16 cellular contexts compared by ENCODE assay signal in the genomic region with DNA sequence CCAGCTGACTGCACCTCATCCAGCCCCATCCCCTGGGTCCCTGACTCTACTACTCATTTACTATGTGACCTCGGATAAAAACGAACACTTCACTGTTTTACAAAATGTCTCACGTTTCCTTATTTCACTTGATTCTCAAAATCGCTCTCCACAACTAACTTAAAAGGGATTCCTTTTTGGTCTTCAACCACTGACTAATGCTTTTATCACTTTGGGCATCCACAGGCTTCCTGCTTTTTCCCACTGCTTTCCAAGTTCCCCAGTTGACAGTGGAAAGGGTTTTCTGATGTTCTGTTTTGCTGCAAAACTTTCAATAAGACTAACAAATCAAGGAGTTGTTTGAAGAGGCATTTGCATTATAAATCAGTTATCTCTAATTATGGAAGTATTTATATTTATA. TPM values are rescaled to one million over a fixed set of nuclear protein-coding genes. Genes with fewer than 3 reads are reported as not detected.
DNase-seq lines count a peak whose midpoint lies in the region; ATAC-seq and TF ChIP-seq lines count a peak whose summit lies in the region.
"Had no signal": no experiment of that assay in that cellular context is flagged by ENCODE, and none has a peak within 500 bp of the region (broad histone marks: within the 10 kb centered on the region; RNA-seq: fewer than 3 reads in every experiment).

No MANE protein-coding gene starts in this region.

- no peak overlapping the region for H3K56ac ChIP-seq in IMR-90 (ENCODE audit: extremely low read depth, insufficient read depth, low read length)

- intact Hi-C loops in IMR-90 (cut with micrococcal nuclease) (loop anchor here (1.0 to 5.0 kb wide), 2 partner anchors 24 to 54 kb away; partner anchors contain the start of gene EIF2AK3), vagina (cut with DNase I) (no loop called here)

- peak overlapping the region; percentile 62; the same call in 1 of the 2 replicates for H3K27ac ChIP-seq in IMR-90 (ENCODE audit: insufficient read depth, low read length)
- no peak overlapping the region for H3K27ac ChIP-seq in vagina
- H3K27ac ChIP-seq: epithelial cell of prostate, ovary had no signal

- TF ChIP-seq CTCF in AG10803 (conservative IDR thresholded peaks at IDR 0.05; ENCODE audit: low read length) (no peak), IMR-90 (conservative IDR thresholded peaks at IDR 0.05; ENCODE audit: low read depth, low read length) (no peak), astrocyte of the spinal cord (IDR thresholded peaks at IDR 0.05; ENCODE audit: low read depth, low read length) (no peak), vagina (IDR thresholded peaks at IDR 0.05) (no peak)

- H3K9me3 ChIP-seq in IMR-90 (ENCODE audit: control insufficient read depth, insufficient read depth, low read length): no peaks in the 10 kb centered on the region
- no peaks in the 10 kb centered on the region for H3K9me3 ChIP-seq in vagina
- H3K9me3 ChIP-seq: ovary had no signal

- H2AK5ac ChIP-seq in IMR-90 (ENCODE audit: low read depth, low read length): peak overlapping the region; percentile 47; the same call in 1 of the 2 replicates

- CTCF ChIA-PET in IMR-90 (lab: Yijun Ruan, JAX): no interaction called here

- no peaks in the 10 kb centered on the region; the same call in 1 of the 2 replicates for H3K36me3 ChIP-seq in IMR-90 (ENCODE audit: control insufficient read depth, insufficient read depth, low read length)
- H3K36me3 ChIP-seq in vagina: no peaks in the 10 kb centered on the region
- H3K36me3 ChIP-seq: ovary had no signal

- H3K4me3 ChIP-seq in AG10803 (ENCODE audit: low read length): no peak overlapping the region
- no peak overlapping the region for H3K4me3 ChIP-seq in IMR-90 (ENCODE audit: insufficient read depth, low read depth, low read length)
- no peak overlapping the region for H3K4me3 ChIP-seq in astrocyte of the spinal cord (ENCODE audit: low read depth, low read length)
- no peak overlapping the region for H3K4me3 ChIP-seq in vagina
- H3K4me3 ChIP-seq: ovary had no signal

- TF ChIP-seq POLR2A in IMR-90 (IDR thresholded peaks at IDR 0.05; ENCODE audit: low read depth, low read length) (no peak), vagina (IDR thresholded peaks at IDR 0.05) (no peak)

- WGBS in IMR-90 (ENCODE audit: extremely low coverage in 2 of 2, insufficient read length in 1 of 2), 2 experiments: 30% methylated on average over 3 of the region's 4 CpGs; no CpG with 5 or more reads in 1 of the 2 experiments

- peaks cover 25 to 44% of the 10 kb centered on the region in 2 experiments for H3K79me1 ChIP-seq in IMR-90 (ENCODE audit: low read depth in 1 of 2, low read length in 2 of 2)

- dilution Hi-C loops in IMR-90 (cut with HindIII; ENCODE audit: low sequenced_read_pairs, unreplicated experiment): no loop called here

- 0 out of 2 replicates have a peak overlapping the region, but pooled peaks have one; percentile 5 for H3K18ac ChIP-seq in IMR-90 (ENCODE audit: low read depth, low read length)

- peaks cover 23% of the 10 kb centered on the region; the same call in 1 of the 2 replicates for H4K20me1 ChIP-seq in IMR-90 (ENCODE audit: insufficient read depth, low read length)

- H4K8ac ChIP-seq in IMR-90 (ENCODE audit: low read depth in 2 of 2, low read length in 2 of 2): peak overlapping the region in 1 of 2 experiments; percentile 50; a peak in 3 of 4 replicates

- POLR2A ChIA-PET in IMR-90 (lab: Charles Lee; ENCODE audit: unreplicated experiment): no interaction called here

- H3K4me2 ChIP-seq in IMR-90 (ENCODE audit: low read depth, low read length): peak overlapping the region; percentile 69; the same call in 1 of the 2 replicates

- no peak overlapping the region for H2BK15ac ChIP-seq in IMR-90 (ENCODE audit: low read depth, low read length)

- H2BK5ac ChIP-seq in IMR-90 (ENCODE audit: low read depth, low read length, poor library complexity, severe bottlenecking): peak overlapping the region; percentile 44

- H3K27me3 ChIP-seq in IMR-90 (ENCODE audit: control insufficient read depth, insufficient read depth, low read length) (no peaks in the 10 kb centered on the region), vagina (no peaks in the 10 kb centered on the region)
- H3K27me3 ChIP-seq: ovary had no signal

- H3K23ac ChIP-seq in IMR-90 (ENCODE audit: low read depth, low read length): no peak overlapping the region; the same call in 1 of the 2 replicates

- H3K4me1 ChIP-seq in IMR-90 (ENCODE audit: control insufficient read depth, insufficient read depth, low read length) (peaks cover 9% of the 10 kb centered on the region), vagina (peaks cover 31% of the 10 kb centered on the region)

- H2AFZ ChIP-seq in IMR-90 (replicated peaks; ENCODE audit: low read length, poor library complexity): no peak overlapping the region

- no peak overlapping the region for H2AK9ac ChIP-seq in IMR-90 (replicated peaks; ENCODE audit: low read depth, low read length, poor library complexity)

- H3K14ac ChIP-seq in IMR-90 (replicated peaks; ENCODE audit: low read depth, low read length): 0 out of 2 replicates have a peak overlapping the region, but pooled peaks have one; percentile 10

- H2BK20ac ChIP-seq in IMR-90 (ENCODE audit: low read depth, low read length): no peak overlapping the region

- peaks cover 13% of the 10 kb centered on the region for H3K9me1 ChIP-seq in IMR-90 (ENCODE audit: insufficient read depth, low read length)

- no peak overlapping the region for H2BK120ac ChIP-seq in IMR-90 (ENCODE audit: low read depth, low read length)

- H4K91ac ChIP-seq in IMR-90 (ENCODE audit: insufficient read depth, low read depth, low read length): no peak overlapping the region

- in situ Hi-C loops in IMR-90 (cut with MboI; ENCODE audit: low sequenced_read_pairs): no loop called here
- in situ Hi-C loops in astrocyte of the spinal cord (cut with HindIII; ENCODE audit: low sequenced_read_pairs): no loop called here

- BruUV-seq in IMR-90 (replicated peaks; lab: Mats Ljungman, UMichigan): no TSS peak

- H3K4ac ChIP-seq in IMR-90 (ENCODE audit: low read depth, low read length): peak overlapping the region; percentile 49

- DNase-seq in AG10803 (ENCODE audit: low read depth) (peak; percentile 48), IMR-90 (peak; percentile 57), astrocyte of the spinal cord (ENCODE audit: low read depth, low spot score) (peak; percentile 59), lung microvascular endothelial cell (ENCODE audit: low read depth in 2 of 2) (peak; percentile 16 to 45), foreskin melanocyte (no peak), vagina (ENCODE audit: extremely low spot score in 2 of 2) (no peak)
- DNase-seq in stimulated activated CD4-positive, alpha-beta T cell treated with anti-CD3 and anti-CD28 coated beads, Interleukin-2, amount 100 ng/mL, for 48 hours: no peak
- DNase-seq: activated naive CD4-positive, alpha-beta T cell treated with anti-CD3 and anti-CD28 coated beads, Interleukin-2, amount 10 ng/mL, durations not matched to agents 7 days and 5 days; DMS 273 treated with DMSO at 0.1 percent for 48 hours; KBM-7; NCI-H187; NCI-H774; ovary; SIG-M5 had no signal

- ATAC-seq in IMR-90 (ENCODE audit: low read depth) (peak; percentile 53; the same call in 1 of the 2 replicates), GM18502 (IDR thresholded peaks at IDR 0.05; ENCODE audit: poor library complexity, unreplicated experiment) (no peak)

- H4K5ac ChIP-seq in IMR-90 (ENCODE audit: low read depth, low read length): peak overlapping the region; percentile 43

- no peak for TF ChIP-seq RAD21 in IMR-90 (IDR thresholded peaks at IDR 0.05; ENCODE audit: low read length)

- 0 out of 2 replicates have a peak overlapping the region, but pooled peaks have one; percentile 23 for H3K9ac ChIP-seq in IMR-90 (ENCODE audit: low read depth, low read length)

TF ChIP-seq in IMR-90, 13 proteins besides CTCF, POLR2A, EP300 and RAD21:
- TF ChIP-seq, protein P1, sequence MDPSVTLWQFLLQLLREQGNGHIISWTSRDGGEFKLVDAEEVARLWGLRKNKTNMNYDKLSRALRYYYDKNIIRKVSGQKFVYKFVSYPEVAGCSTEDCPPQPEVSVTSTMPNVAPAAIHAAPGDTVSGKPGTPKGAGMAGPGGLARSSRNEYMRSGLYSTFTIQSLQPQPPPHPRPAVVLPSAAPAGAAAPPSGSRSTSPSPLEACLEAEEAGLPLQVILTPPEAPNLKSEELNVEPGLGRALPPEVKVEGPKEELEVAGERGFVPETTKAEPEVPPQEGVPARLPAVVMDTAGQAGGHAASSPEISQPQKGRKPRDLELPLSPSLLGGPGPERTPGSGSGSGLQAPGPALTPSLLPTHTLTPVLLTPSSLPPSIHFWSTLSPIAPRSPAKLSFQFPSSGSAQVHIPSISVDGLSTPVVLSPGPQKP (IDR thresholded peaks at IDR 0.05; ENCODE audit: borderline replicate concordance, low read depth, low read length): no peak
- TF ChIP-seq NFE2L2 (IDR thresholded peaks at IDR 0.05; ENCODE audit: low read depth, low read length): no peak
- no peak for TF ChIP-seq SMC3 (IDR thresholded peaks at IDR 0.05; ENCODE audit: low read depth, low read length)
- TF ChIP-seq MXI1 (IDR thresholded peaks at IDR 0.05; ENCODE audit: borderline replicate concordance, low read depth, low read length): no peak
- TF ChIP-seq BHLHE40 (IDR thresholded peaks at IDR 0.05; ENCODE audit: low read depth, low read length): no peak
- TF ChIP-seq RFX5 (IDR thresholded peaks at IDR 0.05; ENCODE audit: low read depth, low read length): no peak
- TF ChIP-seq MAZ (IDR thresholded peaks at IDR 0.05; ENCODE audit: borderline replicate concordance, low read depth, low read length): no peak

RNA-seq across cellular contexts. Expression of gene EIF2AK3, which starts 24.1 kb away (rescaled TPM):
- total RNA-seq in IMR-90 (2012; rRNA removed): 20.3 and 22.8 TPM in 2 replicates
- polyA plus RNA-seq in IMR-90 (2012; rRNA removed): 5.3 and 7.9 TPM in 2 replicates
- polyA plus RNA-seq in IMR-90 (2012; cell fraction: cytosol; rRNA removed): 1.3 and 2.0 TPM in 2 replicates
- 2.4 and 29.3 TPM in 2 replicates for polyA plus RNA-seq in IMR-90 (2012; cell fraction: nucleus; rRNA removed; ENCODE audit: low replicate concordance)
- total RNA-seq in lung microvascular endothelial cell: 9.8 and 11.7 TPM in 2 replicates
- 19.6 TPM for total RNA-seq in vagina

Comparison
In these comparisons a context has a peak if more than half of its experiments do, and no peak if none do; other contexts are left out.
1. DNase-seq: peak in AG10803 (single experiment), IMR-90 (single experiment), astrocyte of the spinal cord (single experiment) and lung microvascular endothelial cell (2 of 2); none in foreskin melanocyte (single experiment), stimulated activated CD4-positive, alpha-beta T cell treated with anti-CD3 and anti-CD28 coated beads, Interleukin-2, amount 100 ng/mL, for 48 hours (0 of 2) and vagina (0 of 2).